25 cellular contexts compared by ENCODE assay signal in genomic region chr4:113943863-113944262, GRCh38. TPM values are rescaled to one million over a fixed set of nuclear protein-coding genes. Genes with fewer than 3 reads are reported as not detected.
A peak's percentile ranks its signal among the peaks of the same experiment; 100 is the strongest.
DNase-seq lines count a peak whose midpoint lies in the region; ATAC-seq, FAIRE-seq and TF ChIP-seq lines count a peak whose summit lies in the region.
"Had no signal": no experiment of that assay in that cellular context is flagged by ENCODE, and none has a peak within 500 bp of the region (broad histone marks: within the 10 kb centered on the region; RNA-seq: fewer than 3 reads in every experiment).

No MANE protein-coding gene starts in this region.

- no peaks in the 10 kb centered on the region for H3K79me2 ChIP-seq in Loucy (ENCODE audit: insufficient read depth, low read length)
- H3K79me2 ChIP-seq: parathyroid adenoma had no signal

- H3K4me1 ChIP-seq in Loucy (ENCODE audit: insufficient read depth, low read length, poor library complexity, severe bottlenecking): peaks cover 31% of the 10 kb centered on the region
- H3K4me1 ChIP-seq: adrenal gland, BE2C, parathyroid adenoma, transverse colon had no signal

- H3K27me3 ChIP-seq in Loucy (ENCODE audit: insufficient read depth, low read length, poor library complexity, severe bottlenecking): no peaks in the 10 kb centered on the region
- H3K27me3 ChIP-seq: adrenal gland, BE2C, transverse colon had no signal

- no peak overlapping the region for H2AFZ ChIP-seq in Loucy (ENCODE audit: low read length)
- H2AFZ ChIP-seq: parathyroid adenoma had no signal

- H3K9me3 Mint-ChIP-seq in chondrocyte (ENCODE audit: low read depth) (no peaks in the 10 kb centered on the region), osteocyte (ENCODE audit: unreplicated experiment) (no peaks in the 10 kb centered on the region)
- H3K9me3 Mint-ChIP-seq in natural killer cell treated with Interleukin-12 subunit alpha and Interleukin-12 subunit beta and Interleukin-15 and Interleukin-18, amount 100 ng/mL, for 72 hours: no peaks in the 10 kb centered on the region
- H3K9me3 Mint-ChIP-seq: activated B cell treated with CpG ODN at 0.5 μM for 24 hours; endodermal cell; T-helper 1 cell treated with Interleukin-12 subunit alpha and Interleukin-12 subunit beta and Interleukin-4 antibody, amounts not matched to agents 30 μg/mL and 1 μg/mL, for 36 hours had no signal

- H3K27me3 Mint-ChIP-seq in chondrocyte (ENCODE audit: low read depth) (no peaks in the 10 kb centered on the region), osteocyte (ENCODE audit: unreplicated experiment) (no peaks in the 10 kb centered on the region)
- peaks cover 0 to 24% of the 10 kb centered on the region in 2 donors for H3K27me3 Mint-ChIP-seq in natural killer cell treated with Interleukin-12 subunit alpha and Interleukin-12 subunit beta and Interleukin-15 and Interleukin-18, amount 100 ng/mL, for 72 hours

- FAIRE-seq in GM19239 (lab: Jason Lieb, UNC): peak; percentile 18
- FAIRE-seq: kidney had no signal

- H3K9me3 ChIP-seq in Loucy (ENCODE audit: insufficient read depth, low read depth, low read length): no peaks in the 10 kb centered on the region
- H3K9me3 ChIP-seq: adrenal gland, BE2C, transverse colon had no signal

- no peaks in the 10 kb centered on the region for H3K9me2 ChIP-seq in Loucy (replicated peaks; ENCODE audit: low read depth, low read length)

- H4K20me1 ChIP-seq in Loucy (ENCODE audit: insufficient read depth, low read length, poor library complexity, severe bottlenecking): no peaks in the 10 kb centered on the region

- peaks cover 61% of the 10 kb centered on the region for H3K4me1 Mint-ChIP-seq in chondrocyte (ENCODE audit: low read depth)
- H3K4me1 Mint-ChIP-seq in osteocyte (ENCODE audit: unreplicated experiment): peaks cover 60% of the 10 kb centered on the region
- peaks cover 10 to 13% of the 10 kb centered on the region in 2 donors for H3K4me1 Mint-ChIP-seq in natural killer cell treated with Interleukin-12 subunit alpha and Interleukin-12 subunit beta and Interleukin-15 and Interleukin-18, amount 100 ng/mL, for 72 hours (ENCODE audit: low read depth in 2 of 2)
- H3K4me1 Mint-ChIP-seq: activated B cell treated with CpG ODN at 0.5 μM for 24 hours, endodermal cell had no signal

- no peak overlapping the region for H3K9ac ChIP-seq in Loucy (ENCODE audit: low read depth, low read length, poor library complexity, severe bottlenecking)
- H3K9ac ChIP-seq: parathyroid adenoma had no signal

- no peaks in the 10 kb centered on the region for H3K36me3 ChIP-seq in Loucy (ENCODE audit: insufficient read depth, low read length)
- H3K36me3 ChIP-seq: adrenal gland, BE2C, transverse colon had no signal

- H3K4me3 ChIP-seq in Loucy (ENCODE audit: low read length, poor library complexity, severe bottlenecking): peak overlapping the region; percentile 1
- H3K4me3 ChIP-seq: adrenal gland, transverse colon had no signal

- H3K36me3 Mint-ChIP-seq in chondrocyte (ENCODE audit: low read depth): peaks cover 7% of the 10 kb centered on the region
- H3K36me3 Mint-ChIP-seq in osteocyte (ENCODE audit: unreplicated experiment): peaks cover 8% of the 10 kb centered on the region
- H3K36me3 Mint-ChIP-seq in natural killer cell treated with Interleukin-12 subunit alpha and Interleukin-12 subunit beta and Interleukin-15 and Interleukin-18, amount 100 ng/mL, for 72 hours: no peaks in the 10 kb centered on the region

- DNase-seq in GM19239 (ENCODE audit: insufficient read length, low spot score): no peak
- DNase-seq in chondrocyte (ENCODE audit: low spot score): no peak
- no peak for DNase-seq in osteocyte (ENCODE audit: extremely low spot score, unreplicated experiment)
- DNase-seq in natural killer cell treated with Interleukin-12 subunit alpha and Interleukin-12 subunit beta and Interleukin-15 and Interleukin-18, amount 100 ng/mL, for 72 hours (ENCODE audit: low spot score): no peak
- no peak for DNase-seq in cortex of kidney (lab: John Stamatoyannopoulos, UW)
- DNase-seq in midbrain (lab: John Stamatoyannopoulos, UW): no peak
- DNase-seq: activated B cell treated with CpG ODN at 0.5 μM for 24 hours; adrenal gland; BE2C; caudate nucleus; COR-L47; endodermal cell; HCEC 1CT; hippocampal formation; kidney; NCI-H1436 treated with DMSO at 0.1 percent for 48 hours; NCI-H69; SHP77 treated with DMSO at 0.1 percent for 48 hours; stimulated activated CD4-positive, alpha-beta T cell treated with anti-CD3 and anti-CD28 coated beads, Interleukin-1b, Interleukin-23, amount 100 ng/mL, for 48 hours; stimulated activated naive CD4-positive, alpha-beta T cell treated with Interleukin-2 at 50 U/mL for 16 hours; transverse colon had no signal

- H3K27ac Mint-ChIP-seq in chondrocyte (ENCODE audit: unreplicated experiment) (peak overlapping the region; percentile 63), osteocyte (ENCODE audit: unreplicated experiment) (peak overlapping the region; percentile 32)
- H3K27ac Mint-ChIP-seq in natural killer cell treated with Interleukin-12 subunit alpha and Interleukin-12 subunit beta and Interleukin-15 and Interleukin-18, amount 100 ng/mL, for 72 hours: no peak overlapping the region
- H3K27ac Mint-ChIP-seq: activated B cell treated with CpG ODN at 0.5 μM for 24 hours; endodermal cell; T-helper 1 cell treated with Interleukin-12 subunit alpha and Interleukin-12 subunit beta and Interleukin-4 antibody, amounts not matched to agents 30 μg/mL and 1 μg/mL, for 36 hours had no signal

- no peak for ATAC-seq in natural killer cell treated with Interleukin-12 subunit alpha and Interleukin-12 subunit beta and Interleukin-15 and Interleukin-18, amount 100 ng/mL, for 72 hours

- H3F3A ChIP-seq in Loucy (ENCODE audit: low read depth): 0 out of 2 replicates have a peak, but pooled peaks cover 3% of the 10 kb centered on the region

- no peak overlapping the region for H3K4me3 Mint-ChIP-seq in chondrocyte (ENCODE audit: unreplicated experiment)
- no peak overlapping the region for H3K4me3 Mint-ChIP-seq in osteocyte (ENCODE audit: unreplicated experiment)
- H3K4me3 Mint-ChIP-seq in natural killer cell treated with Interleukin-12 subunit alpha and Interleukin-12 subunit beta and Interleukin-15 and Interleukin-18, amount 100 ng/mL, for 72 hours: no peak overlapping the region
- H3K4me3 Mint-ChIP-seq: activated B cell treated with CpG ODN at 0.5 μM for 24 hours; endodermal cell; T-helper 1 cell treated with Interleukin-12 subunit alpha and Interleukin-12 subunit beta and Interleukin-4 antibody, amounts not matched to agents 30 μg/mL and 1 μg/mL, for 36 hours had no signal

- TF ChIP-seq CTCF in Loucy (conservative IDR thresholded peaks at IDR 0.05; ENCODE audit: low read length): no peak
- no peak for TF ChIP-seq CTCF in chondrocyte (IDR thresholded peaks at IDR 0.05)
- TF ChIP-seq CTCF in osteocyte (IDR thresholded peaks at IDR 0.05): no peak

- H3K4me2 ChIP-seq in Loucy (ENCODE audit: low read depth, low read length, poor library complexity, severe bottlenecking): peak overlapping the region; percentile 43

RNA-seq across cellular contexts. Expression of gene ARSJ, which starts 35.6 kb away (rescaled TPM):
- 38.8 to 80.9 TPM (median 77.7 TPM) in 3 replicates for total RNA-seq in chondrocyte
- 61.7 and 63.3 TPM in 2 replicates for total RNA-seq in osteocyte
- total RNA-seq in natural killer cell treated with Interleukin-12 subunit alpha and Interleukin-12 subunit beta and Interleukin-15 and Interleukin-18, amount 100 ng/mL, for 72 hours: under 1 TPM in 1 of 2 donors, not detected in 1; 0.24 TPM
- total RNA-seq: activated B cell treated with CpG ODN at 0.5 μM for 24 hours, G401 had no signal

Comparison
In these comparisons a context has a peak if more than half of its experiments do, and no peak if none do; other contexts are left out.
1. H3K27ac Mint-ChIP-seq: peak in chondrocyte (single experiment) and osteocyte (single experiment); none in natural killer cell treated with Interleukin-12 subunit alpha and Interleukin-12 subunit beta and Interleukin-15 and Interleukin-18, amount 100 ng/mL, for 72 hours (0 of 2).
2. RNA of gene ARSJ, which starts 35.6 kb away (total RNA-seq): 38.8 to 80.9 TPM in chondrocyte and 61.7 to 63.3 TPM in osteocyte; 0.24 TPM in natural killer cell treated with Interleukin-12 subunit alpha and Interleukin-12 subunit beta and Interleukin-15 and Interleukin-18, amount 100 ng/mL, for 72 hours; every median in the first group is over 10 times any median in the second.